12 cellular contexts compared by ENCODE assay signal in the genomic region with DNA sequence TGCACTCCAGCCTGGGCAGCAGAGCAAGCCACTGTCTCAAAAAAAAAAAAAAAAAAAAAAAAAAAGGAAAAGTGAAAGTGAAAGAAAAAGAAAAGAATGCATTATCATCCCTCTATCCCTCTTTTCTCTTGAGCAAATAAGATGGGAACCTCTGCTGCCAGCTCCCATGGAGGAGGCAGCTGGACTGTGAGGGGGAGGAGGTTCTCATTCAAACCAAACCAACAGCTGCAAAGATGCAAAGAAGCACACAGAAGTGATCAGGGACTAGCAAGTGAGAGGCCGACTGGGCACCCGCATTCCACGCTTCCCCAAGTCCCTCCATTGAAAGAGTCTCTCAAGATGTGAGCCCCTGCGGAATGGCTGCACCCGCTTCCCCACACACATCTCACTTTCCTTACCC.
DNase-seq lines count a peak whose midpoint lies in the region; ATAC-seq and TF ChIP-seq lines count a peak whose summit lies in the region.
"Had no signal": no experiment of that assay in that cellular context is flagged by ENCODE, and none has a peak within 500 bp of the region (broad histone marks: within the 10 kb centered on the region; RNA-seq: fewer than 3 reads in every experiment).

No MANE protein-coding gene starts in this region.

- peak overlapping the region in 1 of 2 donors; percentile 16 for H3K4me3 ChIP-seq in right atrium auricular region
- H3K4me3 ChIP-seq in cardiac fibroblast (replicated peaks in 1 of 2; ENCODE audit: low read depth in 2 of 2, low read length in 2 of 2), result peak overlapping the region in 1 of 2 donors; percentile 18
- no peak overlapping the region for H3K4me3 ChIP-seq in CD4-positive, alpha-beta memory T cell (ENCODE audit: low read length in 2 of 2)

- POLR2A ChIA-PET in CD4-positive, alpha-beta memory T cell (lab: Charles Lee; ENCODE audit: partially characterized antibody), result interaction anchor here (0.6 kb wide), 1 partner anchor 73 kb away, joined by 3 read pairs; no protein-coding TSS in a partner anchor

- in situ Hi-C loops in KBM-7 (cut with MboI; ENCODE audit: low pct_unique_long_range_greater_than_20kb, low sequenced_read_pairs), result no loop called here

- peaks cover 0 to 9% of the 10 kb centered on the region in 2 donors for H3K4me1 ChIP-seq in right atrium auricular region
- H3K4me1 ChIP-seq in CD4-positive, alpha-beta memory T cell (ENCODE audit: insufficient read depth, low read length), result no peaks in the 10 kb centered on the region

- TF ChIP-seq CTCF in right atrium auricular region (IDR thresholded peaks at IDR 0.05), result no peak
- TF ChIP-seq CTCF in cardiac fibroblast (IDR thresholded peaks at IDR 0.05; ENCODE audit: low read depth, low read length), result no peak

- H3K27me3 Mint-ChIP-seq in CD4-positive, alpha-beta memory T cell, result no peaks in the 10 kb centered on the region
- H3K27me3 Mint-ChIP-seq: activated naive CD8-positive, alpha-beta T cell treated with anti-CD3 and anti-CD28 coated beads for 36 hours had no signal

- ATAC-seq in Right ventricle myocardium inferior, result peak; percentile 52

- H3K4me1 Mint-ChIP-seq in CD4-positive, alpha-beta memory T cell, result peaks cover 5 to 11% (median 8%) of the 10 kb centered on the region in 4 donors
- H3K4me1 Mint-ChIP-seq: activated naive CD8-positive, alpha-beta T cell treated with anti-CD3 and anti-CD28 coated beads for 36 hours had no signal

- peak overlapping the region in 2 of 8 donors; percentile 0 to 47 for H3K4me3 Mint-ChIP-seq in CD4-positive, alpha-beta memory T cell
- H3K4me3 Mint-ChIP-seq: activated naive CD8-positive, alpha-beta T cell treated with anti-CD3 and anti-CD28 coated beads for 36 hours had no signal

- no peaks in the 10 kb centered on the region for H3K36me3 Mint-ChIP-seq in CD4-positive, alpha-beta memory T cell
- H3K36me3 Mint-ChIP-seq: activated naive CD8-positive, alpha-beta T cell treated with anti-CD3 and anti-CD28 coated beads for 36 hours had no signal

- no peaks in the 10 kb centered on the region for H3K9me3 ChIP-seq in right atrium auricular region
- no peaks in the 10 kb centered on the region for H3K9me3 ChIP-seq in CD4-positive, alpha-beta memory T cell (ENCODE audit: control insufficient read depth in 1 of 2, low read length in 2 of 2)

- CTCF ChIA-PET in CD4-positive, alpha-beta memory T cell (lab: Charles Lee; ENCODE audit: partially characterized antibody), result no interaction called here

- H3K36me3 ChIP-seq in right atrium auricular region, result no peaks in the 10 kb centered on the region
- H3K36me3 ChIP-seq in CD4-positive, alpha-beta memory T cell (ENCODE audit: insufficient read depth, low read length), result no peaks in the 10 kb centered on the region

- DNase-seq in Right ventricle myocardium inferior (ENCODE audit: missing footprints) (no peak), right atrium auricular region (ENCODE audit: low spot score) (no peak), cardiac fibroblast (ENCODE audit: low read depth in 2 of 2) (peak; percentile 56 to 60), medulla oblongata (ENCODE audit: extremely low spot score) (peak; percentile 14), KBM-7 (no peak), RPMI8226 (no peak), SW480 (ENCODE audit: low spot score) (no peak)
- no peak for DNase-seq in CD4-positive, alpha-beta memory T cell
- DNase-seq: activated naive CD8-positive, alpha-beta T cell treated with anti-CD3 and anti-CD28 coated beads for 36 hours; AML-193; islet precursor cell; SIG-M5 had no signal

- H3K27ac ChIP-seq in right atrium auricular region, result no peak overlapping the region
- H3K27ac ChIP-seq in CD4-positive, alpha-beta memory T cell (ENCODE audit: low read depth, low read length), result no peak overlapping the region

- H3K27me3 ChIP-seq in right atrium auricular region, result no peaks in the 10 kb centered on the region
- H3K27me3 ChIP-seq in CD4-positive, alpha-beta memory T cell (ENCODE audit: insufficient read depth, low read length), result no peaks in the 10 kb centered on the region

- intact Hi-C loops in Right ventricle myocardium inferior (cut with DNase I), result no loop called here
- intact Hi-C loops in CD4-positive, alpha-beta memory T cell (cut with micrococcal nuclease), result no loop called here

- H3K27ac Mint-ChIP-seq in CD4-positive, alpha-beta memory T cell, result no peak overlapping the region
- H3K27ac Mint-ChIP-seq: activated naive CD8-positive, alpha-beta T cell treated with anti-CD3 and anti-CD28 coated beads for 36 hours had no signal

- H3K9me3 Mint-ChIP-seq in CD4-positive, alpha-beta memory T cell, result no peaks in the 10 kb centered on the region
- H3K9me3 Mint-ChIP-seq: activated naive CD8-positive, alpha-beta T cell treated with anti-CD3 and anti-CD28 coated beads for 36 hours had no signal

Comparison
In these comparisons a context has a peak if more than half of its experiments do, and no peak if none do; other contexts are left out.
1. DNase-seq: peak in cardiac fibroblast (2 of 2) and medulla oblongata (single experiment); none in Right ventricle myocardium inferior (single experiment), right atrium auricular region (single experiment), CD4-positive, alpha-beta memory T cell (0 of 5), KBM-7 (single experiment), RPMI8226 (single experiment) and SW480 (single experiment).